ENCODE assay signal across 1 cellular context in genomic region chr11:34205326-34206035, GRCh38.
TF ChIP-seq lines count a peak whose summit lies in the region.

No MANE protein-coding gene starts in this region.

TF ChIP-seq in SK-N-SH treated with all-trans-retinoic acid at 6 μM for 48 hours, 23 proteins besides CTCF, POLR2A, EP300 and RAD21 (continued from another document):
- no peak for TF ChIP-seq CSRNP3 (CRISPR knock-in tag; IDR thresholded peaks at IDR 0.05)
- TF ChIP-seq TCF4 (CRISPR knock-in tag; IDR thresholded peaks at IDR 0.05; ENCODE audit: borderline replicate concordance): no peak
